1 cellular context compared by ENCODE assay signal in genomic region chrX:24054182-24055042, GRCh38.
TF ChIP-seq lines count a peak whose summit lies in the region.

Gene EIF2S3, plus strand, starts transcription at chrX:24054956. Its CDS starts 13 bp downstream, at chrX:24054969.

TF ChIP-seq in HepG2, 621 proteins besides CTCF, POLR2A, EP300 and RAD21 (continued from another document and continues in another):
- TF ChIP-seq ZNF639 (CRISPR knock-in tag; conservative IDR thresholded peaks at IDR 0.05), result peak; percentile 96
- no peak for TF ChIP-seq ZFP36L1 (CRISPR knock-in tag; IDR thresholded peaks at IDR 0.05)
- no peak for TF ChIP-seq ZNF530 (CRISPR knock-in tag; IDR thresholded peaks at IDR 0.05; ENCODE audit: low read depth)
- no peak for TF ChIP-seq ZBTB26 (CRISPR knock-in tag; IDR thresholded peaks at IDR 0.05; ENCODE audit: borderline replicate concordance)
- no peak for TF ChIP-seq RAD51 (IDR thresholded peaks at IDR 0.05; ENCODE audit: borderline replicate concordance)
- no peak for TF ChIP-seq SNAPC2 (CRISPR knock-in tag; IDR thresholded peaks at IDR 0.05)
- TF ChIP-seq SMAD3 (CRISPR knock-in tag; IDR thresholded peaks at IDR 0.05), result no peak
- TF ChIP-seq TFAP4 (IDR thresholded peaks at IDR 0.05; ENCODE audit: borderline replicate concordance, low read depth), result peak; percentile 60; the same call in 1 of the 2 replicates
- peak; percentile 52; the same call in 1 of the 2 replicates for TF ChIP-seq TBX2 (CRISPR knock-in tag; IDR thresholded peaks at IDR 0.05; ENCODE audit: borderline replicate concordance)
- TF ChIP-seq HDAC1 (CRISPR knock-in tag; IDR thresholded peaks at IDR 0.05), result peak; percentile 63
- TF ChIP-seq KLF12 (CRISPR knock-in tag; IDR thresholded peaks at IDR 0.05; ENCODE audit: borderline replicate concordance), result no peak
- TF ChIP-seq ZNF574 (CRISPR knock-in tag; IDR thresholded peaks at IDR 0.05), result peak; percentile 65
- peak; percentile 17; the same call in 1 of the 2 replicates for TF ChIP-seq NRL (CRISPR knock-in tag; IDR thresholded peaks at IDR 0.05; ENCODE audit: borderline replicate concordance)
- TF ChIP-seq PTBP1 (IDR thresholded peaks at IDR 0.05; ENCODE audit: low read depth, low read length, poor library complexity, severe bottlenecking), result no peak
- TF ChIP-seq ZBTB38 (CRISPR knock-in tag; IDR thresholded peaks at IDR 0.05), result no peak
- no peak for TF ChIP-seq NR1H2 (CRISPR knock-in tag; IDR thresholded peaks at IDR 0.05; ENCODE audit: borderline replicate concordance, low read depth)
- no peak for TF ChIP-seq NFE2L2 (IDR thresholded peaks at IDR 0.05; ENCODE audit: low read length)
- no peak for TF ChIP-seq PREB (CRISPR knock-in tag; IDR thresholded peaks at IDR 0.05)
- TF ChIP-seq ZNF646 (CRISPR knock-in tag; IDR thresholded peaks at IDR 0.05), result no peak
- TF ChIP-seq ARID2 (CRISPR knock-in tag; IDR thresholded peaks at IDR 0.05; ENCODE audit: borderline replicate concordance), result 0 out of 2 replicates have a peak, but pooled peaks have one; percentile 25
- no peak for TF ChIP-seq ZNF691 (CRISPR knock-in tag; IDR thresholded peaks at IDR 0.05; ENCODE audit: borderline replicate concordance, low read depth)
- no peak for TF ChIP-seq SIN3B (IDR thresholded peaks at IDR 0.05; ENCODE audit: low read length)
- no peak for TF ChIP-seq ZNF281 (CRISPR knock-in tag; IDR thresholded peaks at IDR 0.05; ENCODE audit: borderline replicate concordance)
- TF ChIP-seq MXI1 (IDR thresholded peaks at IDR 0.05; ENCODE audit: borderline replicate concordance, low read depth, low read length), result no peak
- no peak for TF ChIP-seq ZNF512 (CRISPR knock-in tag; IDR thresholded peaks at IDR 0.05)
- TF ChIP-seq GATA4 (IDR thresholded peaks at IDR 0.05; ENCODE audit: borderline replicate concordance, low read depth), result no peak
- TF ChIP-seq ISL2 (CRISPR knock-in tag; IDR thresholded peaks at IDR 0.05), result no peak
- TF ChIP-seq ZNF770 (CRISPR knock-in tag; IDR thresholded peaks at IDR 0.05), result no peak
- TF ChIP-seq ESRRA (CRISPR knock-in tag; IDR thresholded peaks at IDR 0.05; ENCODE audit: low read depth), result 0 out of 2 replicates have a peak, but pooled peaks have one; percentile 46
- no peak for TF ChIP-seq MLX (CRISPR knock-in tag; IDR thresholded peaks at IDR 0.05)
- no peak for TF ChIP-seq ZNF468 (CRISPR knock-in tag; IDR thresholded peaks at IDR 0.05)
- TF ChIP-seq CENPX (CRISPR knock-in tag; IDR thresholded peaks at IDR 0.05), result no peak
- peak; percentile 94 for TF ChIP-seq ATF3 (CRISPR knock-in tag; IDR thresholded peaks at IDR 0.05)
- no peak for TF ChIP-seq TOPORS (CRISPR knock-in tag; IDR thresholded peaks at IDR 0.05)
